Comparison of ENCODE assay signal across 17 cellular contexts in the genomic region with DNA sequence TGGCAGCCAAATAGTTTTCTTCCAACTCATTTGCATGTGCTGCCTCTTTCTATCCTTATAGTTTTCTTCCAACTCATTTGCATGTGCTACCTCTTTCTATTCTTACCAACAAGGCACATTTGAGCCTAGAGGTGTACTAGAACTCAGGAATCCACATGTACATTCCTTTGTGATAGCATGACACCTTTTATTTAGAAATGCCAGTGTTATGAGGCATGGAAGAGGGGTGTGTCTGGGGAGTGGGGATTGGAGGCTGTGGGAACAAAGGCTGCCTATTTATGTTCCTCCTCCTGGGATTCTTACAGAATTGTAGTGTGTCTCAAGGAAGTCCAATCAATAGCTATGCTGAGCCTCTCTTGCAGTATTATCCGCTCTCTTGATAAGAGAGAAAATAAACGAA.
DNase-seq lines count a peak whose midpoint lies in the region; ATAC-seq, FAIRE-seq and TF ChIP-seq lines count a peak whose summit lies in the region.
"Had no signal": no experiment of that assay in that cellular context is flagged by ENCODE, and none has a peak within 500 bp of the region (broad histone marks: within the 10 kb centered on the region; RNA-seq: fewer than 3 reads in every experiment).

No MANE protein-coding gene starts in this region.

- no peak for TF ChIP-seq EP300 in Ishikawa (IDR thresholded peaks at IDR 0.05; ENCODE audit: borderline replicate concordance)

- TF ChIP-seq RAD21 in Ishikawa (IDR thresholded peaks at IDR 0.05; ENCODE audit: low read depth): no peak

- peak; percentile 21 for DNase-seq in astrocyte of the hippocampus (ENCODE audit: low read depth, low spot score)
- peak; percentile 55 for DNase-seq in kidney tubule cell (ENCODE audit: low spot score)
- DNase-seq in urothelium cell line (ENCODE audit: low spot score): peak; percentile 8
- no peak for DNase-seq in D341Med (ENCODE audit: low spot score)
- no peak for DNase-seq in SHP77 (lab: John Stamatoyannopoulos, UW)
- DNase-seq: ACHN; Calu3; CD4-positive, alpha-beta T cell; DMS79 treated with DMSO at 0.1 percent for 48 hours; EL; GM23248 had no signal

- FAIRE-seq in urothelium cell line (lab: Jason Lieb, UNC): no peak
- FAIRE-seq: G401.6, GM12891, H54 had no signal

- no peak for ATAC-seq in HG03469 (IDR thresholded peaks at IDR 0.05; ENCODE audit: unreplicated experiment)
- ATAC-seq: HCT116 had no signal

TF ChIP-seq in Ishikawa, 13 proteins besides CTCF, POLR2A, EP300 and RAD21:
- peak; percentile 75; the same call in 1 of the 2 replicates for TF ChIP-seq TEAD4 (IDR thresholded peaks at IDR 0.05)
- TF ChIP-seq, protein P1, sequence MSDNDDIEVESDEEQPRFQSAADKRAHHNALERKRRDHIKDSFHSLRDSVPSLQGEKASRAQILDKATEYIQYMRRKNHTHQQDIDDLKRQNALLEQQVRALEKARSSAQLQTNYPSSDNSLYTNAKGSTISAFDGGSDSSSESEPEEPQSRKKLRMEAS (IDR thresholded peaks at IDR 0.05): no peak
- TF ChIP-seq FOXM1 (IDR thresholded peaks at IDR 0.05; ENCODE audit: borderline replicate concordance, low read depth): no peak
- no peak for TF ChIP-seq NFIC (IDR thresholded peaks at IDR 0.05)
- no peak for TF ChIP-seq CREB1 (IDR thresholded peaks at IDR 0.05; ENCODE audit: low read depth)

Comparison
In these comparisons a context has a peak if more than half of its experiments do, and no peak if none do; other contexts are left out.
1. DNase-seq: peak in astrocyte of the hippocampus (single experiment), kidney tubule cell (single experiment) and urothelium cell line (single experiment); none in D341Med (single experiment) and SHP77 (0 of 2).